1 cellular context compared by ENCODE assay signal in genomic region chr15:28096720-28097431, GRCh38.
TF ChIP-seq lines count a peak whose summit lies in the region.

No MANE protein-coding gene starts in this region.

TF ChIP-seq in K562, 482 proteins besides CTCF, POLR2A, EP300 and RAD21 (continued from another document):
- TF ChIP-seq E2F4 (CRISPR knock-in tag; IDR thresholded peaks at IDR 0.05; ENCODE audit: low read depth), result no peak
- no peak for TF ChIP-seq DNMT1 (IDR thresholded peaks at IDR 0.05)
- TF ChIP-seq E2F5 (CRISPR knock-in tag; IDR thresholded peaks at IDR 0.05), result no peak
- TF ChIP-seq E2F6 (IDR thresholded peaks at IDR 0.05; ENCODE audit: borderline replicate concordance in 1 of 2, extremely low read depth in 1 of 2, insufficient read depth in 1 of 2, insufficient read length in 1 of 2, low read depth in 1 of 2, low read length in 1 of 2, poor library complexity in 1 of 2, severe bottlenecking in 1 of 2), result no peak
- no peak for TF ChIP-seq HDAC3 (IDR thresholded peaks at IDR 0.05; ENCODE audit: borderline replicate concordance, partially characterized antibody)
- no peak for TF ChIP-seq RBM15 (IDR thresholded peaks at IDR 0.05; ENCODE audit: insufficient read depth, low read length)
TF ChIP-seq in K562: peak in this region for 0.
